In genomic region chr20:137668-138131, GRCh38 we compare ENCODE assay signal across 10 cellular contexts. TPM values are rescaled to one million over a fixed set of nuclear protein-coding genes. Genes with fewer than 3 reads are reported as not detected.
DNase-seq lines count a peak whose midpoint lies in the region; ATAC-seq, FAIRE-seq and TF ChIP-seq lines count a peak whose summit lies in the region.
"Had no signal": no experiment of that assay in that cellular context is flagged by ENCODE, and none has a peak within 500 bp of the region (broad histone marks: within the 10 kb centered on the region; RNA-seq: fewer than 3 reads in every experiment).

No MANE protein-coding gene starts in this region.

- no peak for FAIRE-seq in H1 (lab: Jason Lieb, UNC)

- no peak overlapping the region for H2AK5ac ChIP-seq in H1 (ENCODE audit: low read depth, low read length)

- no peaks in the 10 kb centered on the region for H3F3A ChIP-seq in smooth muscle cell (ENCODE audit: low read depth)

- ATAC-seq in HG03571 (IDR thresholded peaks at IDR 0.05; ENCODE audit: unreplicated experiment): no peak
- ATAC-seq in GM18907 (IDR thresholded peaks at IDR 0.05; ENCODE audit: unreplicated experiment): no peak
- ATAC-seq in HG02642 (IDR thresholded peaks at IDR 0.05; ENCODE audit: poor library complexity, unreplicated experiment): no peak

- no peaks in the 10 kb centered on the region for H3K36me3 ChIP-seq in BE2C
- no peaks in the 10 kb centered on the region for H3K36me3 ChIP-seq in H1 (ENCODE audit: control insufficient read depth in 2 of 4, insufficient read depth in 4 of 4, low read length in 3 of 4)
- no peaks in the 10 kb centered on the region for H3K36me3 ChIP-seq in smooth muscle cell (ENCODE audit: low read depth)
- H3K36me3 ChIP-seq: heart right ventricle had no signal

- CTCF ChIA-PET in H1 (lab: Charles Lee; ENCODE audit: partially characterized antibody): interaction anchor here (0.8 to 1.6 kb wide), 3 partner anchors 9 to 128 kb away, joined by 3 to 4 read pairs (median 4); no protein-coding TSS in a partner anchor

- no peak overlapping the region for H2BK12ac ChIP-seq in H1 (ENCODE audit: low read depth, low read length)

- H3K4me2 ChIP-seq in H1 (ENCODE audit: insufficient read depth in 1 of 2, low read depth in 2 of 2, low read length in 2 of 2) (no peak overlapping the region), smooth muscle cell (no peak overlapping the region)

- H2BK120ac ChIP-seq in H1 (replicated peaks; ENCODE audit: low read depth, low read length): no peak overlapping the region

- TF ChIP-seq POLR2A in H1 (IDR thresholded peaks at IDR 0.05; ENCODE audit: control extremely low read depth in 1 of 2, low read depth in 2 of 2, low read length in 2 of 2): no peak

- in situ Hi-C loops in GM13977 (cut with MboI; ENCODE audit: low pct_unique_long_range_greater_than_20kb, low sequenced_read_pairs, unreplicated experiment): no loop called here

- H3K4me1 ChIP-seq in BE2C: no peaks in the 10 kb centered on the region
- no peaks in the 10 kb centered on the region for H3K4me1 ChIP-seq in H1 (replicated peaks in 1 of 4; ENCODE audit: control insufficient read depth in 3 of 4, insufficient read depth in 4 of 4, low read length in 3 of 4)
- H3K4me1 ChIP-seq in smooth muscle cell (ENCODE audit: low read depth): no peaks in the 10 kb centered on the region

- no peak overlapping the region for H4K91ac ChIP-seq in H1 (replicated peaks; ENCODE audit: insufficient read length, low read length)

- no peak overlapping the region for H2BK5ac ChIP-seq in H1 (ENCODE audit: low read depth, low read length)

- no peak overlapping the region for H3K14ac ChIP-seq in H1 (ENCODE audit: insufficient read length)

- H3K27me3 ChIP-seq in BE2C (no peaks in the 10 kb centered on the region), H1 (replicated peaks in 1 of 4; ENCODE audit: control insufficient read depth in 3 of 4, extremely low read depth in 1 of 4, insufficient read depth in 3 of 4, low read length in 3 of 4) (no peaks in the 10 kb centered on the region), smooth muscle cell (ENCODE audit: low read depth) (no peaks in the 10 kb centered on the region)

- H3K79me2 ChIP-seq in H1 (ENCODE audit: control insufficient read depth in 1 of 2, insufficient read depth in 2 of 2, low read length in 2 of 2) (no peaks in the 10 kb centered on the region), smooth muscle cell (ENCODE audit: low read depth) (no peaks in the 10 kb centered on the region)

- no peak overlapping the region for H2BK20ac ChIP-seq in H1 (ENCODE audit: low read length)

- DNase-seq in BE2C (peak; percentile 34), GM13977 (ENCODE audit: low spot score) (no peak), NCI-H748 (lab: John Stamatoyannopoulos, UW; ENCODE audit: unreplicated experiment) (peak; percentile 90), H1 (ENCODE audit: low read depth in 1 of 2, low spot score in 2 of 2) (no peak), smooth muscle cell (lab: John Stamatoyannopoulos, UW; ENCODE audit: unreplicated experiment) (no peak)
- DNase-seq: heart right ventricle, posterior cingulate gyrus had no signal

- H2AFZ ChIP-seq in H1 (ENCODE audit: low read length) (no peak overlapping the region), smooth muscle cell (ENCODE audit: low read depth) (no peak overlapping the region)

- no peak overlapping the region for H3K9ac ChIP-seq in H1 (replicated peaks in 1 of 4; ENCODE audit: extremely low read depth in 1 of 4, low read depth in 3 of 4, low read length in 3 of 4)
- H3K9ac ChIP-seq in smooth muscle cell (ENCODE audit: low read depth): no peak overlapping the region

- no peak overlapping the region for H3K27ac ChIP-seq in H1 (ENCODE audit: low read depth, low read length)
- no peak overlapping the region for H3K27ac ChIP-seq in smooth muscle cell (ENCODE audit: low read depth)
- H3K27ac ChIP-seq: heart right ventricle had no signal

- 87% methylated on average over 9 of the region's 9 CpGs; no CpG with 5 or more reads in 1 of the 2 experiments for WGBS in H1 (ENCODE audit: extremely low coverage in 1 of 2, insufficient coverage in 1 of 2, insufficient read length in 1 of 2, insufficient replicate concordance in 2 of 2, low coverage in 1 of 2, low lambda C conversion rate in 2 of 2, missing lambda C conversion rate in 1 of 2), 2 experiments
- 92% methylated on average over 9 of the region's 9 CpGs for WGBS in smooth muscle cell (ENCODE audit: low lambda C conversion rate)

- TF ChIP-seq CTCF in BE2C (IDR thresholded peaks at IDR 0.05; ENCODE audit: low read depth, low read length): peak; percentile 72
- TF ChIP-seq CTCF in GM13977 (IDR thresholded peaks at IDR 0.05; ENCODE audit: extremely low read depth, insufficient read depth, missing control alignments): peak; percentile 43
- peak; percentile 19 to 56 (median 35); a peak in 3 of 4 replicates for TF ChIP-seq CTCF in H1 (IDR thresholded peaks at IDR 0.05; ENCODE audit: control extremely low read depth in 1 of 3, insufficient read depth in 1 of 3, low read depth in 1 of 3, low read length in 3 of 3)
- no peak for TF ChIP-seq CTCF in smooth muscle cell (IDR thresholded peaks at IDR 0.05; ENCODE audit: borderline replicate concordance, insufficient read depth, poor library complexity, severe bottlenecking)

- POLR2A ChIA-PET in H1 (lab: Charles Lee; ENCODE audit: partially characterized antibody): no interaction called here

- H4K5ac ChIP-seq in H1 (ENCODE audit: insufficient read length, low read depth, low read length): no peak overlapping the region

- H3K4me3 ChIP-seq in BE2C (ENCODE audit: low read depth, low read length) (peak overlapping the region; percentile 23; the same call in 1 of the 2 replicates), H1 (ENCODE audit: extremely low read depth in 1 of 4, insufficient read depth in 2 of 4, low read depth in 3 of 4, low read length in 4 of 4) (no peak overlapping the region), smooth muscle cell (no peak overlapping the region)
- H3K4me3 ChIP-seq: heart right ventricle had no signal

- H3K23me2 ChIP-seq in H1 (ENCODE audit: low read depth, low read length): no peaks in the 10 kb centered on the region

- H3K9me3 ChIP-seq in BE2C (no peaks in the 10 kb centered on the region), H1 (ENCODE audit: insufficient read depth in 2 of 2, low read depth in 1 of 2, low read length in 1 of 2) (peaks cover 24 to 29% of the 10 kb centered on the region in 2 experiments; a peak in 3 of 4 replicates), smooth muscle cell (replicated peaks; ENCODE audit: low read depth) (no peaks in the 10 kb centered on the region)

- no peak overlapping the region for H3K56ac ChIP-seq in H1 (replicated peaks; ENCODE audit: insufficient read length, low read depth, low read length)

- no peak overlapping the region for H2BK15ac ChIP-seq in H1 (ENCODE audit: low read length)

- no peak overlapping the region for H3K23ac ChIP-seq in H1 (ENCODE audit: insufficient read length)

- H4K20me1 ChIP-seq in H1 (replicated peaks in 1 of 2; ENCODE audit: control insufficient read depth in 1 of 2, insufficient read depth in 2 of 2, low read length in 2 of 2) (no peaks in the 10 kb centered on the region), smooth muscle cell (ENCODE audit: low read depth) (no peaks in the 10 kb centered on the region)

- H3K79me1 ChIP-seq in H1 (ENCODE audit: low read depth, low read length): no peaks in the 10 kb centered on the region

- no peak for TF ChIP-seq EP300 in H1 (IDR thresholded peaks at IDR 0.05; ENCODE audit: borderline replicate concordance in 1 of 2, low read depth in 2 of 2, low read length in 2 of 2)

- H4K8ac ChIP-seq in H1 (ENCODE audit: extremely low read depth, insufficient read depth, low read length): no peak overlapping the region

- TF ChIP-seq RAD21 in H1 (IDR thresholded peaks at IDR 0.05 in 1 of 2, conservative IDR thresholded peaks at IDR 0.05 in 1 of 2; ENCODE audit: low read depth in 2 of 2, low read length in 2 of 2): peak; percentile 24 to 34; a peak in 2 of 4 replicates

- H3K18ac ChIP-seq in H1 (ENCODE audit: extremely low read depth, low read length): no peak overlapping the region

- no peak overlapping the region for H3K4ac ChIP-seq in H1 (replicated peaks; ENCODE audit: insufficient read length, low read depth, low read length)

RNA-seq across cellular contexts. Expression of gene DEFB126, which starts 4.7 kb away (rescaled TPM):
- not detected for polyA plus RNA-seq in BE2C (2012; ENCODE audit: insufficient read depth, insufficient read length, low read depth)
- not detected in 2 replicates for total RNA-seq in H1 (2021; fragmentation: NEBNext Ultra II Directional; extraction: Animal tissue kit (Norgen Biotek cat#: 25700))
- not detected in 2 replicates for polyA plus RNA-seq in H1 (2011; rRNA removed)
- polyA plus RNA-seq in H1 (2011; cell fraction: cytosol; rRNA removed): not detected
- not detected for polyA plus RNA-seq in H1 (2011; cell fraction: nucleus; rRNA removed)
- polyA plus RNA-seq in H1 (2012, experiment 1 of 2): not detected in 4 replicates
- not detected for polyA plus RNA-seq in H1 (2012, experiment 2 of 2)
- not detected for polyA plus RNA-seq in H1 (2013, experiment 1 of 2)
- not detected for polyA plus RNA-seq in H1 (2013, experiment 2 of 2)
- polyA minus RNA-seq in H1 (2011; rRNA and poly(A)+ RNA removed): not detected in 2 replicates
- polyA minus RNA-seq in H1 (2011; cell fraction: cytosol; rRNA and poly(A)+ RNA removed): not detected
- polyA minus RNA-seq in H1 (2011; cell fraction: nucleus; rRNA and poly(A)+ RNA removed): not detected
- not detected in 2 replicates for total RNA-seq in smooth muscle cell
- not detected in 2 replicates for polyA plus RNA-seq in smooth muscle cell
- total RNA-seq: heart right ventricle had no signal
- polyA plus RNA-seq: heart right ventricle had no signal

RNA-seq across cellular contexts. Expression of gene DEFB127, which starts 19.6 kb away (rescaled TPM):
- not detected for polyA plus RNA-seq in BE2C (2012; ENCODE audit: insufficient read depth, insufficient read length, low read depth)
- not detected in 2 replicates for total RNA-seq in H1 (2021; fragmentation: NEBNext Ultra II Directional; extraction: Animal tissue kit (Norgen Biotek cat#: 25700))
- not detected in 2 replicates for polyA plus RNA-seq in H1 (2011; rRNA removed)
- not detected for polyA plus RNA-seq in H1 (2011; cell fraction: cytosol; rRNA removed)
- polyA plus RNA-seq in H1 (2011; cell fraction: nucleus; rRNA removed): not detected
- not detected in 4 replicates for polyA plus RNA-seq in H1 (2012, experiment 1 of 2)
- not detected for polyA plus RNA-seq in H1 (2012, experiment 2 of 2)
- not detected for polyA plus RNA-seq in H1 (2013, experiment 1 of 2)
- polyA plus RNA-seq in H1 (2013, experiment 2 of 2): not detected
- not detected in 2 replicates for polyA minus RNA-seq in H1 (2011; rRNA and poly(A)+ RNA removed)
- polyA minus RNA-seq in H1 (2011; cell fraction: cytosol; rRNA and poly(A)+ RNA removed): not detected
- not detected for polyA minus RNA-seq in H1 (2011; cell fraction: nucleus; rRNA and poly(A)+ RNA removed)
- not detected in 2 replicates for total RNA-seq in smooth muscle cell
- not detected in 2 replicates for polyA plus RNA-seq in smooth muscle cell
- total RNA-seq: heart right ventricle had no signal
- polyA plus RNA-seq: heart right ventricle had no signal

RNA-seq across cellular contexts. Expression of gene DEFB125, which starts 50.2 kb away (rescaled TPM):
- polyA plus RNA-seq in BE2C (2012; ENCODE audit: insufficient read depth, insufficient read length, low read depth): not detected
- total RNA-seq in H1 (2021; fragmentation: NEBNext Ultra II Directional; extraction: Animal tissue kit (Norgen Biotek cat#: 25700)): not detected in 2 replicates
- polyA plus RNA-seq in H1 (2011; rRNA removed) (not detected in 2 replicates), smooth muscle cell (not detected in 2 replicates)
- polyA plus RNA-seq in H1 (2011; cell fraction: cytosol; rRNA removed): not detected
- polyA plus RNA-seq in H1 (2011; cell fraction: nucleus; rRNA removed): not detected
- not detected in 4 replicates for polyA plus RNA-seq in H1 (2012, experiment 1 of 2)
- not detected for polyA plus RNA-seq in H1 (2012, experiment 2 of 2)
- not detected for polyA plus RNA-seq in H1 (2013, experiment 1 of 2)
- polyA plus RNA-seq in H1 (2013, experiment 2 of 2): not detected
- polyA minus RNA-seq in H1 (2011; rRNA and poly(A)+ RNA removed): not detected in 2 replicates
- polyA minus RNA-seq in H1 (2011; cell fraction: cytosol; rRNA and poly(A)+ RNA removed): not detected
- not detected for polyA minus RNA-seq in H1 (2011; cell fraction: nucleus; rRNA and poly(A)+ RNA removed)
- total RNA-seq in smooth muscle cell: not detected in 2 replicates
- total RNA-seq: heart right ventricle had no signal
- polyA plus RNA-seq: heart right ventricle had no signal

RNA-seq across cellular contexts. Expression of gene DEFB128, which starts 51.8 kb away (rescaled TPM):
- polyA plus RNA-seq in BE2C (2012; ENCODE audit: insufficient read depth, insufficient read length, low read depth): not detected
- not detected in 2 replicates for total RNA-seq in H1 (2021; fragmentation: NEBNext Ultra II Directional; extraction: Animal tissue kit (Norgen Biotek cat#: 25700))
- polyA plus RNA-seq in H1 (2011; rRNA removed) (not detected in 2 replicates), smooth muscle cell (not detected in 2 replicates)
- polyA plus RNA-seq in H1 (2011; cell fraction: cytosol; rRNA removed): not detected
- polyA plus RNA-seq in H1 (2011; cell fraction: nucleus; rRNA removed): not detected
- not detected in 4 replicates for polyA plus RNA-seq in H1 (2012, experiment 1 of 2)
- polyA plus RNA-seq in H1 (2012, experiment 2 of 2): not detected
- polyA plus RNA-seq in H1 (2013, experiment 1 of 2): not detected
- polyA plus RNA-seq in H1 (2013, experiment 2 of 2): not detected
- not detected in 2 replicates for polyA minus RNA-seq in H1 (2011; rRNA and poly(A)+ RNA removed)
- not detected for polyA minus RNA-seq in H1 (2011; cell fraction: cytosol; rRNA and poly(A)+ RNA removed)
- polyA minus RNA-seq in H1 (2011; cell fraction: nucleus; rRNA and poly(A)+ RNA removed): not detected
- total RNA-seq in smooth muscle cell: not detected in 2 replicates
- total RNA-seq: heart right ventricle had no signal
- polyA plus RNA-seq: heart right ventricle had no signal

Comparison
In these comparisons a context has a peak if more than half of its experiments do, and no peak if none do; other contexts are left out.
1. DNase-seq: peak in BE2C (single experiment) and NCI-H748 (single experiment); none in GM13977 (single experiment), H1 (0 of 2) and smooth muscle cell (single experiment).